In genomic region chr1:160637821-160638539, GRCh38 we compare ENCODE assay signal across 9 cellular contexts. TPM values are rescaled to one million over a fixed set of nuclear protein-coding genes. Genes with fewer than 3 reads are reported as not detected.
DNase-seq lines count a peak whose midpoint lies in the region; ATAC-seq and TF ChIP-seq lines count a peak whose summit lies in the region.
"Had no signal": no experiment of that assay in that cellular context is flagged by ENCODE, and none has a peak within 500 bp of the region (broad histone marks: within the 10 kb centered on the region; RNA-seq: fewer than 3 reads in every experiment).

No MANE protein-coding gene starts in this region.

- H3K27me3 Mint-ChIP-seq in activated T-cell treated with anti-CD3 and anti-CD28 coated beads, Interleukin-2, amount 50 U/mL, for 72 hours (ENCODE audit: low read depth): no peaks in the 10 kb centered on the region

- H3K4me1 Mint-ChIP-seq in activated T-cell treated with anti-CD3 and anti-CD28 coated beads, Interleukin-2, amount 50 U/mL, for 72 hours (ENCODE audit: low read depth): peaks cover 100% of the 10 kb centered on the region

- H3K4me1 ChIP-seq in aorta (ENCODE audit: control insufficient read depth in 1 of 2, insufficient read depth in 2 of 2, low read length in 2 of 2): no peaks in the 10 kb centered on the region

- no peak for TF ChIP-seq CTCF in choroid plexus epithelial cell (conservative IDR thresholded peaks at IDR 0.05; ENCODE audit: low read depth, low read length)

- H3K36me3 Mint-ChIP-seq in activated T-cell treated with anti-CD3 and anti-CD28 coated beads, Interleukin-2, amount 50 U/mL, for 72 hours (ENCODE audit: insufficient read depth in 2 of 2): peaks cover 40 to 60% of the 10 kb centered on the region in 2 donors

- intact Hi-C loops in aorta (cut with DNase I): no loop called here

- WGBS in aorta, 2 donors: 58 to 60% methylated on average over 5 of the region's 5 CpGs

- peak overlapping the region; percentile 92 for H3K27ac Mint-ChIP-seq in activated T-cell treated with anti-CD3 and anti-CD28 coated beads, Interleukin-2, amount 50 U/mL, for 72 hours

- DNase-seq in activated T-cell treated with anti-CD3 and anti-CD28 coated beads, Interleukin-2, amount 50 U/mL, for 72 hours: peak; percentile 59 to 62
- no peak for DNase-seq in activated T-cell treated with anti-CD3 and anti-CD28 coated beads, Interleukin-2, amount 50 U/mL, for 48 hours
- peak; percentile 82 for DNase-seq in Jurkat, Clone E6-1 (ENCODE audit: low read depth, low spot score)
- peak; percentile 66 for DNase-seq in choroid plexus epithelial cell (ENCODE audit: low read depth)
- DNase-seq in stimulated activated naive CD4-positive, alpha-beta T cell treated with Interleukin-2 at 50 U/mL for 16 hours (lab: John Stamatoyannopoulos, UW): peak; percentile 54
- DNase-seq in NOMO-1 treated with dmso at 0.1 percent for 144 hours (lab: John Stamatoyannopoulos, UW; ENCODE audit: unreplicated experiment): no peak
- no peak for DNase-seq in ureter (ENCODE audit: low spot score)
- DNase-seq in aorta: no peak

- no peaks in the 10 kb centered on the region for H3K9me3 Mint-ChIP-seq in activated T-cell treated with anti-CD3 and anti-CD28 coated beads, Interleukin-2, amount 50 U/mL, for 72 hours

- no peak overlapping the region for H3K27ac ChIP-seq in aorta (ENCODE audit: low read depth in 1 of 2, low read length in 2 of 2)

- no peaks in the 10 kb centered on the region for H3K9me3 ChIP-seq in aorta (ENCODE audit: control insufficient read depth, low read length)

- H3K4me3 ChIP-seq in Jurkat, Clone E6-1 (ENCODE audit: low read length): no peak overlapping the region
- H3K4me3 ChIP-seq in choroid plexus epithelial cell (ENCODE audit: low read depth, low read length) (no peak overlapping the region), aorta (ENCODE audit: low read length in 2 of 2) (no peak overlapping the region)

- peak; percentile 35 to 56 for ATAC-seq in activated T-cell treated with anti-CD3 and anti-CD28 coated beads, Interleukin-2, amount 50 U/mL, for 72 hours (replicated peaks in 1 of 2)
- ATAC-seq in aorta (ENCODE audit: low FRiP score): no peak

- no peaks in the 10 kb centered on the region for H3K36me3 ChIP-seq in aorta (ENCODE audit: control insufficient read depth in 1 of 2, insufficient read depth in 2 of 2, low read length in 1 of 2)

- H3K4me3 Mint-ChIP-seq in activated T-cell treated with anti-CD3 and anti-CD28 coated beads, Interleukin-2, amount 50 U/mL, for 72 hours: peak overlapping the region; percentile 73 to 88

- no peaks in the 10 kb centered on the region for H3K27me3 ChIP-seq in aorta (ENCODE audit: control insufficient read depth in 1 of 2, insufficient read depth in 2 of 2, low read length in 1 of 2)

RNA-seq across cellular contexts. Expression of gene SLAMF1, which starts 8.9 kb away (rescaled TPM):
- total RNA-seq in activated T-cell treated with anti-CD3 and anti-CD28 coated beads, Interleukin-2, amount 50 U/mL, for 72 hours: 100 to 1,000 TPM in 1 of 2 donors, 10 to 100 TPM in 1; 81.4 to 134 TPM
- polyA plus RNA-seq in Jurkat, Clone E6-1 (2012; ENCODE audit: insufficient read depth, insufficient read length): not detected
- total RNA-seq in ureter (0.83 TPM), aorta (1 to 10 TPM; 1.6 to 2.4 TPM)
- not detected for polyA plus RNA-seq in aorta
- total RNA-seq: renal cortical epithelial cell had no signal

RNA-seq across cellular contexts. Expression of gene CD84, which starts 58.7 kb away (rescaled TPM):
- total RNA-seq in activated T-cell treated with anti-CD3 and anti-CD28 coated beads, Interleukin-2, amount 50 U/mL, for 72 hours: 10 to 100 TPM; 10.2 to 16.0 TPM
- polyA plus RNA-seq in Jurkat, Clone E6-1 (2012; ENCODE audit: insufficient read depth, insufficient read length): 6.0 TPM
- total RNA-seq in ureter: 7.7 TPM
- 10 to 100 TPM; 10.8 to 22.9 TPM for total RNA-seq in aorta
- polyA plus RNA-seq in aorta: 1 to 10 TPM in 1 of 2 donors, under 1 TPM in 1; 0.41 to 4.1 TPM
- total RNA-seq: renal cortical epithelial cell had no signal

Comparison
In these comparisons a context has a peak if more than half of its experiments do, and no peak if none do; other contexts are left out.
1. DNase-seq: peak in activated T-cell treated with anti-CD3 and anti-CD28 coated beads, Interleukin-2, amount 50 U/mL, for 72 hours (2 of 2), Jurkat, Clone E6-1 (single experiment), choroid plexus epithelial cell (single experiment) and stimulated activated naive CD4-positive, alpha-beta T cell treated with Interleukin-2 at 50 U/mL for 16 hours (single experiment); none in activated T-cell treated with anti-CD3 and anti-CD28 coated beads, Interleukin-2, amount 50 U/mL, for 48 hours (0 of 2), NOMO-1 treated with dmso at 0.1 percent for 144 hours (single experiment), ureter (single experiment) and aorta (0 of 2).
2. RNA of gene SLAMF1, which starts 8.9 kb away (total RNA-seq): 81.4 to 134 TPM in activated T-cell treated with anti-CD3 and anti-CD28 coated beads, Interleukin-2, amount 50 U/mL, for 72 hours; 1.6 to 2.4 TPM in aorta and 0.83 TPM in ureter (single experiment); every median in the first group is over 10 times any median in the second.